1 cellular context compared by ENCODE assay signal in the genomic region with DNA sequence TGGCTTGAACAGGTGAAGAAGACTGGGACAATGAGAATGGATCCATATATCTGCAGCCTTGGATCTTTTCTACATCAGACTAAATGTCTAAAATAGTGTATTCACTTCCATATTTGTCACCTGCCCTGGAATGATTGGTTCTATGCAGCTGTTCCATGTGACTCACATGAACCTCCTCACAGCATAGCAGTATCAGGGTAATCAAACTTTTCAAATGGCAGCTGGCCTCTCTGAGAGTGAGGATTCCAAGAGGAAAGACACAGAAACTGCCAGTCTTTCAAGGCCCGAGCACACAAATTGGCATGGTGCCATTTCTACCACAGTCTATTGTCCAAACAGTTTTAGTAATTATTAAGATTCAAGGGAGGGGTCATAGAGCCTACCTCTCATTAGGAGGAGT.
TF ChIP-seq lines count a peak whose summit lies in the region.

No MANE protein-coding gene starts in this region.

TF ChIP-seq in K562, 482 proteins besides CTCF, POLR2A, EP300 and RAD21 (continued from another document):
- TF ChIP-seq, protein P1, sequence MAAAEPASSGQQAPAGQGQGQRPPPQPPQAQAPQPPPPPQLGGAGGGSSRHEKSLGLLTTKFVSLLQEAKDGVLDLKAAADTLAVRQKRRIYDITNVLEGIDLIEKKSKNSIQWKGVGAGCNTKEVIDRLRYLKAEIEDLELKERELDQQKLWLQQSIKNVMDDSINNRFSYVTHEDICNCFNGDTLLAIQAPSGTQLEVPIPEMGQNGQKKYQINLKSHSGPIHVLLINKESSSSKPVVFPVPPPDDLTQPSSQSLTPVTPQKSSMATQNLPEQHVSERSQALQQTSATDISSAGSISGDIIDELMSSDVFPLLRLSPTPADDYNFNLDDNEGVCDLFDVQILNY (CRISPR knock-in tag; IDR thresholded peaks at IDR 0.05), result no peak
- TF ChIP-seq ZNF76 (CRISPR knock-in tag; IDR thresholded peaks at IDR 0.05; ENCODE audit: borderline replicate concordance), result no peak
- no peak for TF ChIP-seq PML (IDR thresholded peaks at IDR 0.05; ENCODE audit: low read length)
- peak; percentile 66 for TF ChIP-seq NFIC (IDR thresholded peaks at IDR 0.05)
- TF ChIP-seq BCOR (IDR thresholded peaks at IDR 0.05), result no peak
- TF ChIP-seq GTF2E2 (tag; IDR thresholded peaks at IDR 0.05), result no peak
- no peak for TF ChIP-seq ESRRB (CRISPR knock-in tag; IDR thresholded peaks at IDR 0.05; ENCODE audit: borderline replicate concordance)
- TF ChIP-seq IFI16 (CRISPR knock-in tag; IDR thresholded peaks at IDR 0.05), result no peak
- TF ChIP-seq TBL1XR1 (IDR thresholded peaks at IDR 0.05; ENCODE audit: low read length in 2 of 2), result no peak
